In the genomic region with DNA sequence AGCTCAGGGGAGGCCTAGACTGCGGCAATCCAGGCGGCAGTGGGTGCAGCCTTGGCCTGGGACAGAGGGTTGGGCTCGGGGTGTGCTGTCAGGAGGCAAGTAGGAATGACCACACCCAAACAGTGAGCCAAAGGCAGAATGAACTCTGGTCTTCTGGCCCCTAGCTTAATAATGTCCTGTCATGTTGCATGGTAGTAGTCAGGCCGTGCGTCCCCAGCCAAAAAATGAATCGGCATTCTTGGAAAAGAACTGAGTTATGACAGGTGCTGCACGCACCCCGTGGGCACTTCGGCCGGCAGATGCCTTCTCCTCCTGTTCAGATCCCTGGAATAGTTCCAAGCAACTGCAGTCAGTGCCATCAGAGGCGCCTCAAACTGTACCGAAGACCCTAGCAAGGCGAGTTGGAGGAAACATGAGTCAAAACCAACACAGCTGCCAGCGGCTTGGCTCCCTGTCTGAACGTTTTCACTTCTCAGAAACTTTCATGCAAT, we compare ENCODE assay signal across 16 cellular contexts. TPM values are rescaled to one million over a fixed set of nuclear protein-coding genes. Genes with fewer than 3 reads are reported as not detected.
DNase-seq lines count a peak whose midpoint lies in the region; ATAC-seq and FAIRE-seq lines count a peak whose summit lies in the region.
"Had no signal": no experiment of that assay in that cellular context is flagged by ENCODE, and none has a peak within 500 bp of the region (broad histone marks: within the 10 kb centered on the region; RNA-seq: fewer than 3 reads in every experiment).

No MANE protein-coding gene starts in this region.

- peaks cover 5% of the 10 kb centered on the region for H3K27me3 Mint-ChIP-seq in dendritic cell treated with granulocyte-macrophage colony-stimulating factor and Interleukin-4, amounts not matched to agents 40 ng/mL and 50 ng/mL, for 4 days
- H3K27me3 Mint-ChIP-seq in activated naive CD4-positive, alpha-beta T cell treated with anti-CD3 and anti-CD28 coated beads, Interleukin-2, amount 10 ng/mL, durations not matched to agents 7 days and 5 days, result no peaks in the 10 kb centered on the region

- no peak overlapping the region for H3K4me3 Mint-ChIP-seq in dendritic cell treated with granulocyte-macrophage colony-stimulating factor and Interleukin-4, amounts not matched to agents 40 ng/mL and 50 ng/mL, for 4 days
- H3K4me3 Mint-ChIP-seq in activated naive CD4-positive, alpha-beta T cell treated with anti-CD3 and anti-CD28 coated beads, Interleukin-2, amount 10 ng/mL, durations not matched to agents 7 days and 5 days, result no peak overlapping the region
- H3K4me3 Mint-ChIP-seq: activated CD4-positive, alpha-beta T cell treated with anti-CD3 and anti-CD28 coated beads, Interleukin-2, amount 10 ng/mL, durations not matched to agents 7 days and 5 days; CD8-positive, alpha-beta T cell had no signal

- peaks cover 8% of the 10 kb centered on the region for H3K9me3 Mint-ChIP-seq in dendritic cell treated with granulocyte-macrophage colony-stimulating factor and Interleukin-4, amounts not matched to agents 40 ng/mL and 50 ng/mL, for 4 days
- peaks cover 17% of the 10 kb centered on the region for H3K9me3 Mint-ChIP-seq in activated naive CD4-positive, alpha-beta T cell treated with anti-CD3 and anti-CD28 coated beads, Interleukin-2, amount 10 ng/mL, durations not matched to agents 7 days and 5 days
- H3K9me3 Mint-ChIP-seq: CD8-positive, alpha-beta T cell had no signal

- FAIRE-seq in small intestine (lab: Jason Lieb, UNC), result no peak
- FAIRE-seq: A204.1, colon had no signal

- peaks cover 9 to 14% of the 10 kb centered on the region in 2 donors for H3K4me1 ChIP-seq in small intestine (ENCODE audit: control insufficient read depth in 2 of 2, insufficient read depth in 1 of 2, low read depth in 1 of 2, low read length in 1 of 2)

- no peak overlapping the region for H3K4me3 ChIP-seq in small intestine (ENCODE audit: low read depth in 1 of 2, low read length in 2 of 2)
- H3K4me3 ChIP-seq: lung, right lobe of liver, stomach had no signal

- peak overlapping the region; percentile 29 for H3K27ac Mint-ChIP-seq in dendritic cell treated with granulocyte-macrophage colony-stimulating factor and Interleukin-4, amounts not matched to agents 40 ng/mL and 50 ng/mL, for 4 days
- no peak overlapping the region for H3K27ac Mint-ChIP-seq in activated naive CD4-positive, alpha-beta T cell treated with anti-CD3 and anti-CD28 coated beads, Interleukin-2, amount 10 ng/mL, durations not matched to agents 7 days and 5 days
- H3K27ac Mint-ChIP-seq: activated CD4-positive, alpha-beta T cell treated with anti-CD3 and anti-CD28 coated beads, Interleukin-2, amount 10 ng/mL, durations not matched to agents 7 days and 5 days; CD8-positive, alpha-beta T cell had no signal

- no peaks in the 10 kb centered on the region for H3K27me3 ChIP-seq in small intestine (ENCODE audit: control insufficient read depth in 2 of 2, insufficient read depth in 2 of 2, low read length in 2 of 2)
- H3K27me3 ChIP-seq: right lobe of liver, stomach had no signal

- DNase-seq in NCI-H2107 treated with DMSO at 0.1 percent for 48 hours (lab: John Stamatoyannopoulos, UW; ENCODE audit: unreplicated experiment), result peak; percentile 9
- DNase-seq in NCI-H2107 (lab: John Stamatoyannopoulos, UW), result no peak
- peak; percentile 75 for DNase-seq in NCI-H69 (lab: John Stamatoyannopoulos, UW)
- peak; percentile 92 for DNase-seq in small intestine
- no peak for DNase-seq in iPS-NIHi11 (ENCODE audit: low spot score)
- no peak for DNase-seq in activated naive CD4-positive, alpha-beta T cell treated with anti-CD3 and anti-CD28 coated beads, Interleukin-2, amount 10 ng/mL, durations not matched to agents 7 days and 5 days
- DNase-seq: activated CD4-positive, alpha-beta T cell treated with anti-CD3 and anti-CD28 coated beads, Interleukin-2, amount 10 ng/mL, durations not matched to agents 7 days and 5 days; activated T-cell treated with anti-CD3 and anti-CD28 coated beads, Interleukin-2, amount 50 U/mL, for 48 hours; CD8-positive, alpha-beta T cell; right lobe of liver; stomach had no signal

- CTCF ChIA-PET in activated naive CD4-positive, alpha-beta T cell treated with anti-CD3 and anti-CD28 coated beads, Interleukin-2, amount 10 ng/mL, durations not matched to agents 7 days and 5 days (lab: Charles Lee), result no interaction called here

- peaks cover 21% of the 10 kb centered on the region for H3K4me1 Mint-ChIP-seq in dendritic cell treated with granulocyte-macrophage colony-stimulating factor and Interleukin-4, amounts not matched to agents 40 ng/mL and 50 ng/mL, for 4 days (ENCODE audit: low read depth)
- H3K4me1 Mint-ChIP-seq in activated naive CD4-positive, alpha-beta T cell treated with anti-CD3 and anti-CD28 coated beads, Interleukin-2, amount 10 ng/mL, durations not matched to agents 7 days and 5 days, result peaks cover 79% of the 10 kb centered on the region

- no peak for ATAC-seq in HG02885 (IDR thresholded peaks at IDR 0.05; ENCODE audit: poor library complexity, unreplicated experiment)
- ATAC-seq: CD8-positive, alpha-beta T cell had no signal

- 17 to 66% (median 40%) methylated on average over 15 of the region's 15 CpGs for WGBS in small intestine, 3 donors

- H3K9me3 ChIP-seq in small intestine (ENCODE audit: control insufficient read depth, low read depth), result no peaks in the 10 kb centered on the region
- H3K9me3 ChIP-seq: right lobe of liver, stomach had no signal

- peaks cover 0 to 3% of the 10 kb centered on the region in 2 donors for H3K36me3 ChIP-seq in small intestine (ENCODE audit: control insufficient read depth in 2 of 2, insufficient read depth in 2 of 2, low read length in 2 of 2)

- H3K36me3 Mint-ChIP-seq in dendritic cell treated with granulocyte-macrophage colony-stimulating factor and Interleukin-4, amounts not matched to agents 40 ng/mL and 50 ng/mL, for 4 days (ENCODE audit: low read depth), result no peaks in the 10 kb centered on the region
- H3K36me3 Mint-ChIP-seq in activated naive CD4-positive, alpha-beta T cell treated with anti-CD3 and anti-CD28 coated beads, Interleukin-2, amount 10 ng/mL, durations not matched to agents 7 days and 5 days, result peaks cover 20% of the 10 kb centered on the region
- H3K36me3 Mint-ChIP-seq: CD8-positive, alpha-beta T cell had no signal

- peak overlapping the region; percentile 37 to 42 for H3K27ac ChIP-seq in small intestine (ENCODE audit: low read depth in 1 of 2, low read length in 1 of 2)
- H3K27ac ChIP-seq: right lobe of liver, stomach had no signal

- intact Hi-C loops in dendritic cell treated with granulocyte-macrophage colony-stimulating factor and Interleukin-4, amounts not matched to agents 40 ng/mL and 50 ng/mL, for 4 days (cut with micrococcal nuclease), result no loop called here

RNA-seq across cellular contexts. Expression of gene ATP7B, which starts 55.9 kb away (rescaled TPM):
- polyA plus RNA-seq in small intestine, result 10 to 100 TPM in 2 of 3 donors, 1 to 10 TPM in 1; 8.1 to 16.1 (median 10.8) TPM

RNA-seq across cellular contexts. Expression of gene ALG11, which starts 56.9 kb away (rescaled TPM):
- polyA plus RNA-seq in small intestine, result 1 to 10 TPM; 1.4 to 7.7 (median 2.2) TPM

Comparison
In these comparisons a context has a peak if more than half of its experiments do, and no peak if none do; other contexts are left out.
1. DNase-seq: peak in NCI-H2107 treated with DMSO at 0.1 percent for 48 hours (single experiment), NCI-H69 (single experiment) and small intestine (single experiment); none in NCI-H2107 (single experiment), iPS-NIHi11 (single experiment) and activated naive CD4-positive, alpha-beta T cell treated with anti-CD3 and anti-CD28 coated beads, Interleukin-2, amount 10 ng/mL, durations not matched to agents 7 days and 5 days (single experiment).